11 cellular contexts compared by ENCODE assay signal in the genomic region with DNA sequence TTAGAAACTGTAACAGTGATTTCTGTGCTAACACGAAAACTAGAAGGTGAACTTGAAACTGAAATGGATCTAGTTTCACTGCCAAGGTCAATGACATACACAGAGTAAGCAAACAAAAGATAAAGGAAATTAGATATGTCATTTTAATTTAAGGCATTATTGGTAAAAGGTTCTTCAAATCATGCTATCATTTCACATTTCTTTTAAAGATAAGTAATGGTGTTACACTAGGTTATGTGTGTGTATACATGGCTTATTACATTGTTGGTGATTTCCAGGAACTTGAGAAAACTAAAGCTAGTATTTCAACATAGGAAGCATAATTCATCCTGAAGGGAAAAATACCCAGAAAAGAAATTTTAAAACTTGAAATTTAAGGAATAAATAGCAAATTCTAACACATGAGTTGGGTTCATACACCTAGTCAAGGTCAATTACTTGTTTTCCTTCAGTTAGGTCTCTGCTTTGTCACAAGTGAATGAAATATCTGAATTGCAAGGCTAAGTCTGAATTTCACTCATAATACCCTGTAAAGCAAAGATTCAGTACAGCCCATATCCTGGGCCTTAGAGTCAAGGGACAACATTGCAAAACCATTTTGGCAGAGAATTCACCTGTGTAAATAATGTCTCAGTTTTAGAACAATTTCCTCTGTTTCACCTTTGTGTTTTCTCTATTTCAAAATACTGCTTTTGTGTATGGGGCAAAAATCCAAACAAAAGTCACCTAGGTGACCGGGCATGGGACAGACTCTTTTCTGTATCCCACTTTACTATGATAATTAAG.
A peak's percentile ranks its signal among the peaks of the same experiment; 100 is the strongest.
DNase-seq lines count a peak whose midpoint lies in the region; ATAC-seq, FAIRE-seq and TF ChIP-seq lines count a peak whose summit lies in the region.
"Had no signal": no experiment of that assay in that cellular context is flagged by ENCODE, and none has a peak within 500 bp of the region (broad histone marks: within the 10 kb centered on the region; RNA-seq: fewer than 3 reads in every experiment).

No MANE protein-coding gene starts in this region.

- FAIRE-seq in endometrium (lab: Jason Lieb, UNC) (peak; percentile 58), small intestine (lab: Jason Lieb, UNC) (no peak)

- no peaks in the 10 kb centered on the region for H3K36me3 ChIP-seq in small intestine (ENCODE audit: control insufficient read depth in 2 of 2, insufficient read depth in 2 of 2, low read length in 2 of 2)
- no peaks in the 10 kb centered on the region for H3K36me3 ChIP-seq in A673 (ENCODE audit: insufficient read depth, low read length, poor library complexity, severe bottlenecking)
- H3K36me3 ChIP-seq in spleen, result peaks cover 0 to 9% (median 0%) of the 10 kb centered on the region in 6 donors

- no peak for TF ChIP-seq POLR2A in spleen (IDR thresholded peaks at IDR 0.05)

- TF ChIP-seq CTCF in A673 (conservative IDR thresholded peaks at IDR 0.05; ENCODE audit: low read depth, low read length), result no peak
- no peak for TF ChIP-seq CTCF in spleen (IDR thresholded peaks at IDR 0.05 in 8 of 11, conservative IDR thresholded peaks at IDR 0.05 in 3 of 11)

- POLR2A ChIA-PET in A673 (lab: Charles Lee; ENCODE audit: low non-redundant PET), result no interaction called here

- intact Hi-C loops in A673 (cut with micrococcal nuclease; ENCODE audit: unreplicated experiment), result no loop called here
- intact Hi-C loops in spleen (cut with DNase I; ENCODE audit: low total_unique reads), result no loop called here

- WGBS in small intestine, 3 donors, result 41 to 61% (median 50%) methylated on average over 2 of the region's 2 CpGs
- WGBS in spleen, 5 donors, result 72 to 88% (median 81%) methylated on average over 2 of the region's 2 CpGs

- H3K27ac ChIP-seq in small intestine (ENCODE audit: low read depth in 1 of 2, low read length in 1 of 2), result no peak overlapping the region
- H3K27ac ChIP-seq in A673 (ENCODE audit: low read depth, low read length, poor library complexity, severe bottlenecking), result no peak overlapping the region
- H3K27ac ChIP-seq in spleen, result peak overlapping the region in 1 of 8 donors; percentile 9
- H3K27ac ChIP-seq: epithelial cell of prostate had no signal

- ATAC-seq in GM21423 (IDR thresholded peaks at IDR 0.05; ENCODE audit: unreplicated experiment), result peak; percentile 44
- ATAC-seq: activated T-cell treated with anti-CD3 and anti-CD28 coated beads, Interleukin-2, amount 50 U/mL, for 4 hours had no signal

- H3K27me3 ChIP-seq in small intestine (ENCODE audit: control insufficient read depth in 2 of 2, insufficient read depth in 2 of 2, low read length in 2 of 2), result no peaks in the 10 kb centered on the region
- no peaks in the 10 kb centered on the region for H3K27me3 ChIP-seq in A673 (replicated peaks; ENCODE audit: insufficient read depth, low read depth, low read length, poor library complexity)
- H3K27me3 ChIP-seq in spleen (replicated peaks in 1 of 7), result no peaks in the 10 kb centered on the region

- BruUV-seq in A673 (replicated peaks; lab: Mats Ljungman, UMichigan), result no TSS peak

- H3K4me1 ChIP-seq in small intestine (ENCODE audit: control insufficient read depth in 2 of 2, insufficient read depth in 1 of 2, low read depth in 1 of 2, low read length in 1 of 2), result peaks cover 0 to 4% of the 10 kb centered on the region in 2 donors
- H3K4me1 ChIP-seq in A673 (ENCODE audit: insufficient read depth, low read length, poor library complexity, severe bottlenecking), result no peaks in the 10 kb centered on the region
- H3K4me1 ChIP-seq in spleen, result peaks cover 0 to 11% (median 2%) of the 10 kb centered on the region in 6 donors

- H3K4me3 ChIP-seq in small intestine (ENCODE audit: low read depth in 1 of 2, low read length in 2 of 2) (no peak overlapping the region), A673 (ENCODE audit: low read depth, low read length, poor library complexity, severe bottlenecking) (no peak overlapping the region), spleen (no peak overlapping the region)

- no peaks in the 10 kb centered on the region for H3K9me3 ChIP-seq in small intestine (ENCODE audit: control insufficient read depth, low read depth)
- H3K9me3 ChIP-seq in A673 (ENCODE audit: low read depth, low read length, poor library complexity, severe bottlenecking), result no peaks in the 10 kb centered on the region
- H3K9me3 ChIP-seq in spleen, result no peaks in the 10 kb centered on the region

- in situ Hi-C loops in ACHN (cut with HindIII; ENCODE audit: low pct_ligation_motif_present, low pct_unique_long_range_greater_than_20kb, low sequenced_read_pairs), result no loop called here

- CTCF ChIA-PET in A673 (lab: Charles Lee), result no interaction called here

- DNase-seq in NCI-H2029 treated with DMSO at 0.1 percent for 48 hours (lab: John Stamatoyannopoulos, UW), result peak; percentile 58
- peak; percentile 33 for DNase-seq in small intestine
- DNase-seq in ACHN, result no peak
- no peak for DNase-seq in A673 (ENCODE audit: low spot score)
- DNase-seq in spleen, result no peak
- DNase-seq: activated T-cell treated with anti-CD3 and anti-CD28 coated beads, Interleukin-2, amount 50 U/mL, for 4 hours; NCI-H1048; stimulated activated CD4-positive, alpha-beta T cell treated with anti-CD3 and anti-CD28 coated beads, Interleukin-12 subunit alpha, Interleukin-12 subunit beta, amount 100 ng/mL, for 4 hours had no signal

Comparison
In these comparisons a context has a peak if more than half of its experiments do, and no peak if none do; other contexts are left out.
1. DNase-seq: peak in NCI-H2029 treated with DMSO at 0.1 percent for 48 hours (single experiment) and small intestine (single experiment); none in ACHN (single experiment), A673 (single experiment) and spleen (single experiment).